In the genomic region with DNA sequence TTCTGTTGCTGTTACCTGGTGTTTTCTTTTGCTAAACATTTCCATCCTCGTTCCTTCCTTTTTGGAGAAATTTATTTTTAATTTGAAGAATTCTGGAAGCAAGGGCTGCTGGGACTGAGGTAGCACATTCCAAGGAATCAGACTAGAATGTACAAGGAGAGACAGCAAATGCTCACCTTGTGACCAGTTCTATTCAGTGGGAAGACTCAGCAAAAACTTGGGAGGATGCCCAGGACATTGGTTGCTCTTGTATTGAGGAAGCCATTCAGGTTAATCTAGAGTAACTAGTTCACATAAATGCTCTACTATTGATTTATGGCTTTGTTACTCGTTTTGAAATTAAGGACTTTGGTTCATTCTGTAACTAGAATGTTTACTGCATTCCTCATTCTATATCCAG, we compare ENCODE assay signal across 23 cellular contexts. TPM values are rescaled to one million over a fixed set of nuclear protein-coding genes. Genes with fewer than 3 reads are reported as not detected.
A peak's percentile ranks its signal among the peaks of the same experiment; 100 is the strongest.
DNase-seq lines count a peak whose midpoint lies in the region; ATAC-seq, FAIRE-seq and TF ChIP-seq lines count a peak whose summit lies in the region.
"Had no signal": no experiment of that assay in that cellular context is flagged by ENCODE, and none has a peak within 500 bp of the region (broad histone marks: within the 10 kb centered on the region; RNA-seq: fewer than 3 reads in every experiment).

No MANE protein-coding gene starts in this region.

- TF ChIP-seq CTCF in AG10803 (conservative IDR thresholded peaks at IDR 0.05; ENCODE audit: low read length) = no peak
- TF ChIP-seq CTCF in LNCaP clone FGC (IDR thresholded peaks at IDR 0.05; ENCODE audit: control insufficient read depth, extremely low read depth, insufficient read depth) = no peak
- TF ChIP-seq CTCF in bronchial epithelial cell (IDR thresholded peaks at IDR 0.05; ENCODE audit: insufficient read depth, low read length, severe bottlenecking) = no peak

- FAIRE-seq in bronchial epithelial cell (lab: Jason Lieb, UNC) = peak; percentile 13
- FAIRE-seq: keratinocyte had no signal

- DNase-seq in AG10803 (ENCODE audit: low read depth) (peak; percentile 44), LNCaP clone FGC (ENCODE audit: low read depth) (peak; percentile 69), bronchial epithelial cell (ENCODE audit: low read depth) (peak; percentile 59), left colon (peak; percentile 56 to 82)
- DNase-seq in activated naive CD8-positive, alpha-beta T cell treated with anti-CD3 and anti-CD28 coated beads, Interleukin-2, amount 50 U/mL, for 24 hours = no peak
- DNase-seq: activated naive CD4-positive, alpha-beta T cell treated with anti-CD3 and anti-CD28 coated beads, Interleukin-2, amount 50 U/mL, for 16 hours; activated T-cell treated with anti-CD3 and anti-CD28 coated beads, Interleukin-2, amount 50 U/mL, for 72 hours; aorta; DMS 273 treated with DMSO at 0.1 percent for 48 hours; GF-D8; hippocampal formation; KG1; naive thymus-derived CD4-positive, alpha-beta T cell; NCI-H1048; NCI-H1930; NK-92 treated with Interleukin-12 subunit alpha and Interleukin-12 subunit beta, amount 100 ng/mL, for 24 hours; RPMI8226 had no signal

- H3K4me3 ChIP-seq in AG10803 (ENCODE audit: low read length) (no peak overlapping the region), LNCaP clone FGC (ENCODE audit: low read depth, low read length) (no peak overlapping the region), bronchial epithelial cell (ENCODE audit: low read depth, low read length) (no peak overlapping the region)
- H3K4me3 ChIP-seq: right atrium auricular region had no signal

- ATAC-seq in left colon (peak; percentile 64), GM18867 (IDR thresholded peaks at IDR 0.05; ENCODE audit: unreplicated experiment) (no peak), GM18909 (IDR thresholded peaks at IDR 0.05; ENCODE audit: poor library complexity, unreplicated experiment) (no peak), GM18505 (IDR thresholded peaks at IDR 0.05; ENCODE audit: unreplicated experiment) (no peak)
- no peak for ATAC-seq in activated naive CD8-positive, alpha-beta T cell treated with anti-CD3 and anti-CD28 coated beads, Interleukin-2, amount 50 U/mL, for 24 hours
- ATAC-seq: activated T-cell treated with anti-CD3 and anti-CD28 coated beads, Interleukin-2, amount 50 U/mL, for 72 hours; naive thymus-derived CD4-positive, alpha-beta T cell had no signal

- no peaks in the 10 kb centered on the region for H3K9me3 Mint-ChIP-seq in activated naive CD8-positive, alpha-beta T cell treated with anti-CD3 and anti-CD28 coated beads, Interleukin-2, amount 50 U/mL, for 24 hours
- H3K9me3 Mint-ChIP-seq: activated T-cell treated with anti-CD3 and anti-CD28 coated beads, Interleukin-2, amount 50 U/mL, for 72 hours had no signal

- no peaks in the 10 kb centered on the region for H3K36me3 Mint-ChIP-seq in activated naive CD8-positive, alpha-beta T cell treated with anti-CD3 and anti-CD28 coated beads, Interleukin-2, amount 50 U/mL, for 24 hours (ENCODE audit: low read depth)
- H3K36me3 Mint-ChIP-seq: CD14-positive monocyte; naive thymus-derived CD4-positive, alpha-beta T cell had no signal

- H3K27me3 ChIP-seq in bronchial epithelial cell (ENCODE audit: control insufficient read depth, insufficient read depth, low read length) = no peaks in the 10 kb centered on the region
- H3K27me3 ChIP-seq: right atrium auricular region had no signal

- peaks cover 13% of the 10 kb centered on the region for H3K27me3 Mint-ChIP-seq in activated naive CD8-positive, alpha-beta T cell treated with anti-CD3 and anti-CD28 coated beads, Interleukin-2, amount 50 U/mL, for 24 hours

- no peaks in the 10 kb centered on the region for H3K4me1 Mint-ChIP-seq in activated naive CD8-positive, alpha-beta T cell treated with anti-CD3 and anti-CD28 coated beads, Interleukin-2, amount 50 U/mL, for 24 hours
- H3K4me1 Mint-ChIP-seq: CD14-positive monocyte; naive thymus-derived CD4-positive, alpha-beta T cell had no signal

- H3K36me3 ChIP-seq in bronchial epithelial cell (ENCODE audit: control insufficient read depth, insufficient read depth, low read length) = no peaks in the 10 kb centered on the region
- H3K36me3 ChIP-seq: right atrium auricular region had no signal

- TF ChIP-seq POLR2A in GM18505 (IDR thresholded peaks at IDR 0.05; ENCODE audit: borderline replicate concordance, extremely low read depth, insufficient read depth, insufficient read length) = no peak

- H3K27ac Mint-ChIP-seq in activated naive CD8-positive, alpha-beta T cell treated with anti-CD3 and anti-CD28 coated beads, Interleukin-2, amount 50 U/mL, for 24 hours = no peak overlapping the region
- H3K27ac Mint-ChIP-seq: activated T-cell treated with anti-CD3 and anti-CD28 coated beads, Interleukin-2, amount 50 U/mL, for 72 hours; naive thymus-derived CD4-positive, alpha-beta T cell had no signal

- intact Hi-C loops in left colon (cut with DNase I, micrococcal nuclease) = no loop called here

- no peak overlapping the region for H3K4me3 Mint-ChIP-seq in activated naive CD8-positive, alpha-beta T cell treated with anti-CD3 and anti-CD28 coated beads, Interleukin-2, amount 50 U/mL, for 24 hours
- H3K4me3 Mint-ChIP-seq: activated T-cell treated with anti-CD3 and anti-CD28 coated beads, Interleukin-2, amount 50 U/mL, for 72 hours; CD14-positive monocyte; naive thymus-derived CD4-positive, alpha-beta T cell had no signal

RNA-seq across cellular contexts. Expression of gene PLCE1, which starts 11.3 kb away (rescaled TPM):
- total RNA-seq in bronchial epithelial cell (0.26 and 1.0 TPM in 2 replicates), left colon (10 to 100 TPM; 45.2 to 57.6 TPM)

Comparison
In these comparisons a context has a peak if more than half of its experiments do, and no peak if none do; other contexts are left out.
1. RNA of gene PLCE1, which starts 11.3 kb away (total RNA-seq): 45.2 to 57.6 TPM in left colon; 0.26 to 1.0 TPM in bronchial epithelial cell; every median in the first group is over 10 times any median in the second.